In the genomic region with DNA sequence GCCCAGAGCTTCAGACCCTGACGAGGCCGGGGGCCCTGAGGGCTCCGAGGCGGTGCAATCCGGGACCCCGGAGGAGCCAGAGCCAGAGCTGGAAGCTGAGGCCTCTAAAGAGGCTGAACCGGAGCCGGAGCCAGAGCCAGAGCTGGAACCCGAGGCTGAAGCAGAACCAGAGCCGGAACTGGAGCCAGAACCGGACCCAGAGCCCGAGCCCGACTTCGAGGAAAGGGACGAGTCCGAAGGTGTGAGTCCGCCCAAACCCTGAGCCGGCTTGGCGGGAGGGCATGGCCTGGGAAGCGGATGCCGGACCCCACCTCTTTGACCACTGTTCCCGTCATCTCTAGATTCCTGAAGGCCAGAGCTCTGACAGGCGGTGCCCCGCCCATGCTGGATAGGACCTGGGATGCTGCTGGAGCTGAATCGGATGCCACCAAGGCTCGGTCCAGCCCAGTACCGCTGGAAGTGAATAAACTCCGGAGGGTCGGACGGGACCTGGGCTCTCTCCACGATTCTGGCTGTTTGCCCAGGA, we compare ENCODE assay signal across 6 cellular contexts. TPM values are rescaled to one million over a fixed set of nuclear protein-coding genes. Genes with fewer than 3 reads are reported as not detected.
DNase-seq lines count a peak whose midpoint lies in the region; ATAC-seq and TF ChIP-seq lines count a peak whose summit lies in the region.

No MANE protein-coding gene starts in this region.

- peak overlapping the region; percentile 53 to 70 for H3K27ac ChIP-seq in ovary

- no peaks in the 10 kb centered on the region; the same call in 1 of the 2 replicates for H3K27me3 Mint-ChIP-seq in HFFc6 (ENCODE audit: insufficient read depth)

- H3K9me3 ChIP-seq in ovary = no peaks in the 10 kb centered on the region

- no peaks in the 10 kb centered on the region for H3K27me3 ChIP-seq in ovary

- H3K9me3 Mint-ChIP-seq in HFFc6 = no peaks in the 10 kb centered on the region

- H3K4me1 Mint-ChIP-seq in HFFc6 (ENCODE audit: low read depth) = peaks cover 26% of the 10 kb centered on the region

- WGBS in ovary, 3 donors = 61 to 67% (median 63%) methylated on average over 31 of the region's 31 CpGs

- 0 out of 2 replicates have a peak overlapping the region, but pooled peaks have one; percentile 90 for H3K4me3 Mint-ChIP-seq in HFFc6

- no peaks in the 10 kb centered on the region for H3K36me3 ChIP-seq in ovary

- TF ChIP-seq CTCF in HFFc6 (IDR thresholded peaks at IDR 0.05) (no peak), cardiac fibroblast (IDR thresholded peaks at IDR 0.05; ENCODE audit: low read depth, low read length) (no peak), ovary (IDR thresholded peaks at IDR 0.05) (no peak)

- intact Hi-C loops in ovary (cut with DNase I) = no loop called here

- H3K27ac Mint-ChIP-seq in HFFc6 = no peak overlapping the region

- TF ChIP-seq POLR2A in ovary (IDR thresholded peaks at IDR 0.05) = no peak

- H3K4me1 ChIP-seq in ovary (ENCODE audit: insufficient read depth) = peaks cover 6% of the 10 kb centered on the region

- H3K4me3 ChIP-seq in cardiac fibroblast (replicated peaks in 1 of 2; ENCODE audit: low read depth in 2 of 2, low read length in 2 of 2) (peak overlapping the region; percentile 53), ovary (no peak overlapping the region)

- TF ChIP-seq EP300 in ovary (IDR thresholded peaks at IDR 0.05) = no peak

- peaks cover 4% of the 10 kb centered on the region; the same call in 1 of the 2 replicates for H3K36me3 Mint-ChIP-seq in HFFc6 (ENCODE audit: low read depth)

- ATAC-seq in GM18502 (IDR thresholded peaks at IDR 0.05; ENCODE audit: poor library complexity, unreplicated experiment) = no peak

- DNase-seq in HFFc6 (no peak), cardiac fibroblast (ENCODE audit: low read depth in 2 of 2) (no peak), ovary (peak; percentile 32 to 56 (median 50)), superior temporal gyrus (ENCODE audit: extremely low spot score) (no peak), KG1 (lab: John Stamatoyannopoulos, UW) (no peak)

RNA-seq across cellular contexts. Expression of a gene that starts 4.4 kb away (rescaled TPM):
- total RNA-seq in HFFc6 (2021; fragmentation: NEBNext Ultra II Directional; extraction: Animal tissue kit (Norgen Biotek cat#: 25700)) = 10 to 100 TPM; 16.1 to 20.1 (median 17.7) TPM
- 10 to 100 TPM; 14.1 to 31.7 (median 21.4) TPM for total RNA-seq in ovary
- polyA plus RNA-seq in ovary = 10 to 100 TPM; 17.9 to 23.1 TPM

RNA-seq across cellular contexts. Expression of a gene that starts 9.0 kb away (rescaled TPM):
- 10 to 100 TPM in 5 of 6 experiments, 1 to 10 TPM in 1; 9.6 to 13.8 (median 11.6) TPM for total RNA-seq in HFFc6 (2021; fragmentation: NEBNext Ultra II Directional; extraction: Animal tissue kit (Norgen Biotek cat#: 25700))
- total RNA-seq in ovary = 10 to 100 TPM; 16.8 to 96.4 (median 65.7) TPM
- polyA plus RNA-seq in ovary = 10 to 100 TPM; 15.4 to 38.4 TPM

RNA-seq across cellular contexts. Expression of a gene that starts 10.2 kb away (rescaled TPM):
- 1 to 10 TPM; 3.3 to 5.5 (median 4.6) TPM for total RNA-seq in HFFc6 (2021; fragmentation: NEBNext Ultra II Directional; extraction: Animal tissue kit (Norgen Biotek cat#: 25700))
- total RNA-seq in ovary = 100 to 1,000 TPM in 1 of 7 donors, 10 to 100 TPM in 6; 30.8 to 115 (median 77.7) TPM
- 10 to 100 TPM in 1 of 2 donors, 1 to 10 TPM in 1; 9.9 to 44.9 TPM for polyA plus RNA-seq in ovary

RNA-seq across cellular contexts. Expression of a gene that starts 15.0 kb away (rescaled TPM):
- total RNA-seq in HFFc6 (2021; fragmentation: NEBNext Ultra II Directional; extraction: Animal tissue kit (Norgen Biotek cat#: 25700)) = 10 to 100 TPM in 1 of 6 experiments, 1 to 10 TPM in 5; 7.2 to 10.8 (median 7.8) TPM
- 10 to 100 TPM in 6 of 7 donors, 1 to 10 TPM in 1; 8.8 to 23.0 (median 15.0) TPM for total RNA-seq in ovary
- 10 to 100 TPM in 1 of 2 donors, 1 to 10 TPM in 1; 1.3 to 13.1 TPM for polyA plus RNA-seq in ovary

RNA-seq across cellular contexts. Expression of a gene that starts 15.1 kb away (rescaled TPM):
- 10 to 100 TPM; 12.8 to 16.8 (median 15.8) TPM for total RNA-seq in HFFc6 (2021; fragmentation: NEBNext Ultra II Directional; extraction: Animal tissue kit (Norgen Biotek cat#: 25700))
- 10 to 100 TPM in 6 of 7 donors, 1 to 10 TPM in 1; 7.3 to 30.9 (median 15.5) TPM for total RNA-seq in ovary
- polyA plus RNA-seq in ovary = 10 to 100 TPM in 1 of 2 donors, 1 to 10 TPM in 1; 4.2 to 15.7 TPM

Comparison
In these comparisons a context has a peak if more than half of its experiments do, and no peak if none do; other contexts are left out.
1. DNase-seq: peak in ovary (5 of 5); none in HFFc6 (single experiment), cardiac fibroblast (0 of 2), superior temporal gyrus (single experiment) and KG1 (single experiment).
2. RNA of a gene that starts 10.2 kb away (total RNA-seq): 30.8 to 115 TPM in ovary; 3.3 to 5.5 TPM in HFFc6; every median in the first group is over 4 times any median in the second.